Comparison of ENCODE assay signal across 1 cellular context in the genomic region with DNA sequence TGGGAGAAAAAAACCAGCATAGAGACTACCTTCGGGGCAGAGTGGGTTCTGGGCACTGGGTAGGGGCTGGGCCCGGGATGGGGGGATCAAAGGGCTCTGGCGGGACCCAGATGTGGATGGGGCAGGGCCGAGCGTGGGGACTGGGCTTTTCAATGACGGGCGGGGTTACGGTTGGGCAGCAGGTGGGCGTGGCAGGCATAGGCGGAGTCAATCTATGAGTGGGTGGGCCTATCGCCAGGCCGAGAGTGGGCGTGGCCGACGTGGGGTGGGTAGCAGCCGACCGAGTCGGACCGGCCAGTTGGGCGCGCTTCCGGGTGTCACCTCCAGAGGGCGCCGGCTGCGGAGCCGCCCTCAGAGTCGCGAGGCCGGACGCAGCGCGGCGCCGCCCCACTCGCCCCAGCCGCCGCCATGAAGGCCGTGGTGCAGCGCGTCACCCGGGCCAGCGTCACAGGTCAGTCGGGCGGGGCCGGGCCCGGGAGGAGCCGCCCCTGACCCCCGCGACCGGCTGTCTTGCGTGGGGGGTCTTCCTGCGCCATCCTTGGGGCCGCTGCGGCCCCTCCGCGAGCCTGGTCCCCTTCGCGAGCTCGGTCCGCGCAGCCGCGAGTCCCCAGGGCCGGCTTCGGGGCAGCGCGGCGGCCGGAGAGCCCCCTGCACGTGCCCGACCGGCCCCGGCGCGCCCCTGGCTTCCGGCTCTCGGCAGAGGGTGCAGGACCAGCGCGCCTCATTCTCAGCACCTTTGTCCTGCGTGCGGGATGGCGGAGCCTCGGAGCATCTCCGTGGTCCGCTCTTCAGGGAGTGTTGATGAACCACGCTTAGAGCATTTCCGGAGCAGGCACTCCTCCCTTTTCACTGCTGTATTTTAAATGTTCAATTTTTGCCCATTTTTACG.
TF ChIP-seq lines count a peak whose summit lies in the region.

A gene with protein sequence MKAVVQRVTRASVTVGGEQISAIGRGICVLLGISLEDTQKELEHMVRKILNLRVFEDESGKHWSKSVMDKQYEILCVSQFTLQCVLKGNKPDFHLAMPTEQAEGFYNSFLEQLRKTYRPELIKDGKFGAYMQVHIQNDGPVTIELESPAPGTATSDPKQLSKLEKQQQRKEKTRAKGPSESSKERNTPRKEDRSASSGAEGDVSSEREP (plus strand): TSS at position 390 of the 889 bp plus-strand sequence. CDS start 19 bp downstream, at position 409.

TF ChIP-seq in K562, 482 proteins besides CTCF, POLR2A, EP300 and RAD21 (continued from another document and continues in another):
- no peak for TF ChIP-seq CUX1 (CRISPR knock-in tag; IDR thresholded peaks at IDR 0.05)
- peak in 1 of 2 experiments; percentile 5; a peak in 1 of 4 replicates for TF ChIP-seq RCOR1 (IDR thresholded peaks at IDR 0.05; ENCODE audit: borderline replicate concordance in 1 of 2, low read depth in 2 of 2, low read length in 2 of 2)
- peak; percentile 58; the same call in 1 of the 2 replicates for TF ChIP-seq MTA3 (IDR thresholded peaks at IDR 0.05; ENCODE audit: borderline replicate concordance)
- peak; percentile 94 for TF ChIP-seq ADNP (tag; IDR thresholded peaks at IDR 0.05)
- TF ChIP-seq, protein P1, sequence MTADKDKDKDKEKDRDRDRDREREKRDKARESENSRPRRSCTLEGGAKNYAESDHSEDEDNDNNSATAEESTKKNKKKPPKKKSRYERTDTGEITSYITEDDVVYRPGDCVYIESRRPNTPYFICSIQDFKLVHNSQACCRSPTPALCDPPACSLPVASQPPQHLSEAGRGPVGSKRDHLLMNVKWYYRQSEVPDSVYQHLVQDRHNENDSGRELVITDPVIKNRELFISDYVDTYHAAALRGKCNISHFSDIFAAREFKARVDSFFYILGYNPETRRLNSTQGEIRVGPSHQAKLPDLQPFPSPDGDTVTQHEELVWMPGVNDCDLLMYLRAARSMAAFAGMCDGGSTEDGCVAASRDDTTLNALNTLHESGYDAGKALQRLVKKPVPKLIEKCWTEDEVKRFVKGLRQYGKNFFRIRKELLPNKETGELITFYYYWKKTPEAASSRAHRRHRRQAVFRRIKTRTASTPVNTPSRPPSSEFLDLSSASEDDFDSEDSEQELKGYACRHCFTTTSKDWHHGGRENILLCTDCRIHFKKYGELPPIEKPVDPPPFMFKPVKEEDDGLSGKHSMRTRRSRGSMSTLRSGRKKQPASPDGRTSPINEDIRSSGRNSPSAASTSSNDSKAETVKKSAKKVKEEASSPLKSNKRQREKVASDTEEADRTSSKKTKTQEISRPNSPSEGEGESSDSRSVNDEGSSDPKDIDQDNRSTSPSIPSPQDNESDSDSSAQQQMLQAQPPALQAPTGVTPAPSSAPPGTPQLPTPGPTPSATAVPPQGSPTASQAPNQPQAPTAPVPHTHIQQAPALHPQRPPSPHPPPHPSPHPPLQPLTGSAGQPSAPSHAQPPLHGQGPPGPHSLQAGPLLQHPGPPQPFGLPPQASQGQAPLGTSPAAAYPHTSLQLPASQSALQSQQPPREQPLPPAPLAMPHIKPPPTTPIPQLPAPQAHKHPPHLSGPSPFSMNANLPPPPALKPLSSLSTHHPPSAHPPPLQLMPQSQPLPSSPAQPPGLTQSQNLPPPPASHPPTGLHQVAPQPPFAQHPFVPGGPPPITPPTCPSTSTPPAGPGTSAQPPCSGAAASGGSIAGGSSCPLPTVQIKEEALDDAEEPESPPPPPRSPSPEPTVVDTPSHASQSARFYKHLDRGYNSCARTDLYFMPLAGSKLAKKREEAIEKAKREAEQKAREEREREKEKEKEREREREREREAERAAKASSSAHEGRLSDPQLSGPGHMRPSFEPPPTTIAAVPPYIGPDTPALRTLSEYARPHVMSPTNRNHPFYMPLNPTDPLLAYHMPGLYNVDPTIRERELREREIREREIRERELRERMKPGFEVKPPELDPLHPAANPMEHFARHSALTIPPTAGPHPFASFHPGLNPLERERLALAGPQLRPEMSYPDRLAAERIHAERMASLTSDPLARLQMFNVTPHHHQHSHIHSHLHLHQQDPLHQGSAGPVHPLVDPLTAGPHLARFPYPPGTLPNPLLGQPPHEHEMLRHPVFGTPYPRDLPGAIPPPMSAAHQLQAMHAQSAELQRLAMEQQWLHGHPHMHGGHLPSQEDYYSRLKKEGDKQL (CRISPR knock-in tag; IDR thresholded peaks at IDR 0.05; ENCODE audit: borderline replicate concordance): no peak
- TF ChIP-seq MNT (conservative IDR thresholded peaks at IDR 0.05): no peak; a peak in 1 of 4 replicates
- no peak for TF ChIP-seq FOXJ3 (CRISPR knock-in tag; IDR thresholded peaks at IDR 0.05)
- TF ChIP-seq NONO (IDR thresholded peaks at IDR 0.05; ENCODE audit: low read depth in 2 of 2, low read length in 1 of 2): peak; percentile 59 to 75; a peak in 2 of 4 replicates
- no peak for TF ChIP-seq TBL1XR1 (IDR thresholded peaks at IDR 0.05; ENCODE audit: low read length in 2 of 2)
- peak in 1 of 2 experiments; percentile 33; a peak in 1 of 4 replicates for TF ChIP-seq UBTF (IDR thresholded peaks at IDR 0.05; ENCODE audit: borderline replicate concordance in 1 of 2, low read depth in 2 of 2, low read length in 2 of 2)
- no peak; the same call in 1 of the 2 replicates for TF ChIP-seq FOSL1 (tag; conservative IDR thresholded peaks at IDR 0.05)
- TF ChIP-seq ATF4 (CRISPR knock-in tag; IDR thresholded peaks at IDR 0.05): no peak
- no peak for TF ChIP-seq IFI16 (CRISPR knock-in tag; IDR thresholded peaks at IDR 0.05)
- no peak for TF ChIP-seq SMARCE1 (IDR thresholded peaks at IDR 0.05)
- TF ChIP-seq ETV1 (tag; conservative IDR thresholded peaks at IDR 0.05; ENCODE audit: low read depth): 0 out of 2 replicates have a peak, but pooled peaks have one; percentile 21
- no peak for TF ChIP-seq FOXA1 (IDR thresholded peaks at IDR 0.05; ENCODE audit: borderline replicate concordance)
- no peak for TF ChIP-seq ZNF75A (CRISPR knock-in tag; IDR thresholded peaks at IDR 0.05)
- no peak for TF ChIP-seq EHMT2 (IDR thresholded peaks at IDR 0.05)
- TF ChIP-seq SREBF1 (IDR thresholded peaks at IDR 0.05; ENCODE audit: borderline replicate concordance, low read depth, low read length): no peak
- peak; percentile 68 for TF ChIP-seq HMGN3 (IDR thresholded peaks at IDR 0.05; ENCODE audit: borderline replicate concordance, extremely low read depth, insufficient read length, low read depth, low read length)
- TF ChIP-seq ZNF146 (CRISPR knock-in tag; IDR thresholded peaks at IDR 0.05; ENCODE audit: unreplicated experiment): no peak
- no peak for TF ChIP-seq CBFB (CRISPR knock-in tag; IDR thresholded peaks at IDR 0.05)
- peak; percentile 92 for TF ChIP-seq SAFB (IDR thresholded peaks at IDR 0.05; ENCODE audit: borderline replicate concordance, low read depth, low read length)
- TF ChIP-seq EGR1 (conservative IDR thresholded peaks at IDR 0.05): peak; percentile 70
- no peak for TF ChIP-seq HNRNPLL (IDR thresholded peaks at IDR 0.05; ENCODE audit: low read depth, low read length, poor library complexity, severe bottlenecking)
- TF ChIP-seq, protein P2, sequence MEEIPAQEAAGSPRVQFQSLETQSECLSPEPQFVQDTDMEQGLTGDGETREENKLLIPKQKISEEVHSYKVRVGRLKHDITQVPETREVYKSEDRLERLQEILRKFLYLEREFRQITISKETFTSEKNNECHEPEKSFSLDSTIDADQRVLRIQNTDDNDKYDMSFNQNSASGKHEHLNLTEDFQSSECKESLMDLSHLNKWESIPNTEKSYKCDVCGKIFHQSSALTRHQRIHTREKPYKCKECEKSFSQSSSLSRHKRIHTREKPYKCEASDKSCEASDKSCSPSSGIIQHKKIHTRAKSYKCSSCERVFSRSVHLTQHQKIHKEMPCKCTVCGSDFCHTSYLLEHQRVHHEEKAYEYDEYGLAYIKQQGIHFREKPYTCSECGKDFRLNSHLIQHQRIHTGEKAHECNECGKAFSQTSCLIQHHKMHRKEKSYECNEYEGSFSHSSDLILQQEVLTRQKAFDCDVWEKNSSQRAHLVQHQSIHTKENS (CRISPR knock-in tag; IDR thresholded peaks at IDR 0.05): no peak
- no peak for TF ChIP-seq CREBBP (IDR thresholded peaks at IDR 0.05; ENCODE audit: low read depth, low read length)
- no peak for TF ChIP-seq CBFA2T2 (conservative IDR thresholded peaks at IDR 0.05)
- no peak for TF ChIP-seq ZFP30 (CRISPR knock-in tag; IDR thresholded peaks at IDR 0.05; ENCODE audit: borderline replicate concordance)
- no peak for TF ChIP-seq ESRRB (CRISPR knock-in tag; IDR thresholded peaks at IDR 0.05; ENCODE audit: borderline replicate concordance)
- TF ChIP-seq, protein P3, sequence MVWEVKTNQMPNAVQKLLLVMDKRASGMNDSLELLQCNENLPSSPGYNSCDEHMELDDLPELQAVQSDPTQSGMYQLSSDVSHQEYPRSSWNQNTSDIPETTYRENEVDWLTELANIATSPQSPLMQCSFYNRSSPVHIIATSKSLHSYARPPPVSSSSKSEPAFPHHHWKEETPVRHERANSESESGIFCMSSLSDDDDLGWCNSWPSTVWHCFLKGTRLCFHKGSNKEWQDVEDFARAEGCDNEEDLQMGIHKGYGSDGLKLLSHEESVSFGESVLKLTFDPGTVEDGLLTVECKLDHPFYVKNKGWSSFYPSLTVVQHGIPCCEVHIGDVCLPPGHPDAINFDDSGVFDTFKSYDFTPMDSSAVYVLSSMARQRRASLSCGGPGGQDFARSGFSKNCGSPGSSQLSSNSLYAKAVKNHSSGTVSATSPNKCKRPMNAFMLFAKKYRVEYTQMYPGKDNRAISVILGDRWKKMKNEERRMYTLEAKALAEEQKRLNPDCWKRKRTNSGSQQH (CRISPR knock-in tag; IDR thresholded peaks at IDR 0.05): peak; percentile 86; the same call in 1 of the 2 replicates
- no peak for TF ChIP-seq ZNF165 (CRISPR knock-in tag; IDR thresholded peaks at IDR 0.05; ENCODE audit: borderline replicate concordance)
- no peak for TF ChIP-seq IRF1 (CRISPR knock-in tag; IDR thresholded peaks at IDR 0.05; ENCODE audit: borderline replicate concordance)
